ENCODE assay signal across 8 cellular contexts in genomic region chr2:159895258-159896209, GRCh38. TPM values are rescaled to one million over a fixed set of nuclear protein-coding genes. Genes with fewer than 3 reads are reported as not detected.
A peak's percentile ranks its signal among the peaks of the same experiment; 100 is the strongest.
DNase-seq lines count a peak whose midpoint lies in the region; ATAC-seq and TF ChIP-seq lines count a peak whose summit lies in the region.

No MANE protein-coding gene starts in this region.

- H3K27me3 ChIP-seq in osteoblast (ENCODE audit: insufficient read depth, low read length): peaks cover 43% of the 10 kb centered on the region

- no peak overlapping the region for H3K4me3 ChIP-seq in osteoblast (ENCODE audit: insufficient read depth, low read length)

- peak; percentile 51 for ATAC-seq in GM21619 (IDR thresholded peaks at IDR 0.05; ENCODE audit: unreplicated experiment)
- peak; percentile 53 for ATAC-seq in HG03565 (IDR thresholded peaks at IDR 0.05; ENCODE audit: unreplicated experiment)

- H3K9me3 ChIP-seq in osteoblast (ENCODE audit: low read depth, low read length): no peaks in the 10 kb centered on the region

- no peak overlapping the region for H2AFZ ChIP-seq in osteoblast (ENCODE audit: low read length)

- TF ChIP-seq CTCF in osteoblast (IDR thresholded peaks at IDR 0.05; ENCODE audit: extremely low read depth, low read depth, low read length) (no peak), CD14-positive monocyte (IDR thresholded peaks at IDR 0.05) (no peak)

- H3K4me2 ChIP-seq in osteoblast (ENCODE audit: insufficient read depth, low read length): no peak overlapping the region

- no peaks in the 10 kb centered on the region for H4K20me1 ChIP-seq in osteoblast (ENCODE audit: insufficient read depth, low read length)

- H3K79me2 ChIP-seq in osteoblast (ENCODE audit: insufficient read depth, low read length): no peaks in the 10 kb centered on the region

- peaks cover 32% of the 10 kb centered on the region for H3K4me1 Mint-ChIP-seq in activated CD4-positive, alpha-beta T cell treated with anti-CD3 and anti-CD28 coated beads, Interleukin-2, amount 10 ng/mL, durations not matched to agents 24 days and 14 days
- H3K4me1 Mint-ChIP-seq in CD14-positive monocyte: peaks cover 34% of the 10 kb centered on the region

- H3K4me3 Mint-ChIP-seq in activated CD4-positive, alpha-beta T cell treated with anti-CD3 and anti-CD28 coated beads, Interleukin-2, amount 10 ng/mL, durations not matched to agents 24 days and 14 days: no peak overlapping the region
- H3K4me3 Mint-ChIP-seq in CD14-positive monocyte: no peak overlapping the region

- peak overlapping the region; percentile 78 for H3K27ac Mint-ChIP-seq in activated CD4-positive, alpha-beta T cell treated with anti-CD3 and anti-CD28 coated beads, Interleukin-2, amount 10 ng/mL, durations not matched to agents 24 days and 14 days
- H3K27ac Mint-ChIP-seq in CD14-positive monocyte: no peak overlapping the region

- H3K36me3 Mint-ChIP-seq in activated CD4-positive, alpha-beta T cell treated with anti-CD3 and anti-CD28 coated beads, Interleukin-2, amount 10 ng/mL, durations not matched to agents 24 days and 14 days (ENCODE audit: low read depth): peaks cover 30% of the 10 kb centered on the region
- peaks cover 27 to 34% of the 10 kb centered on the region in 2 donors for H3K36me3 Mint-ChIP-seq in CD14-positive monocyte

- no peaks in the 10 kb centered on the region for H3K4me1 ChIP-seq in osteoblast (ENCODE audit: insufficient read depth, low read length)

- H3K27ac ChIP-seq in osteoblast (ENCODE audit: low read depth, low read length): no peak overlapping the region

- H3K36me3 ChIP-seq in osteoblast (ENCODE audit: insufficient read depth, low read length): no peaks in the 10 kb centered on the region

- H3K9me3 Mint-ChIP-seq in activated CD4-positive, alpha-beta T cell treated with anti-CD3 and anti-CD28 coated beads, Interleukin-2, amount 10 ng/mL, durations not matched to agents 24 days and 14 days: no peaks in the 10 kb centered on the region
- no peaks in the 10 kb centered on the region for H3K9me3 Mint-ChIP-seq in CD14-positive monocyte

- intact Hi-C loops in activated CD4-positive, alpha-beta T cell treated with anti-CD3 and anti-CD28 coated beads, Interleukin-2, amount 10 ng/mL, durations not matched to agents 24 days and 14 days (cut with micrococcal nuclease): loop anchor here (1.0 to 10.0 kb wide), 6 partner anchors 8 to 611 kb away; partner anchors contain the start of gene WDSUB1
- intact Hi-C loops in CD14-positive monocyte (cut with micrococcal nuclease): no loop called here

- no peak for DNase-seq in activated CD4-positive, alpha-beta T cell treated with anti-CD3 and anti-CD28 coated beads, Interleukin-2, amount 10 ng/mL, durations not matched to agents 24 days and 14 days
- DNase-seq in activated CD4-positive, alpha-beta T cell treated with anti-CD3 and anti-CD28 coated beads for 4 hours: no peak
- DNase-seq in osteoblast (ENCODE audit: insufficient read length, low spot score, missing footprints) (peak; percentile 81), CD14-positive monocyte (ENCODE audit: low spot score) (no peak), NCI-H187 (lab: John Stamatoyannopoulos, UW) (no peak), SKM-1 treated with dmso at 0.1 percent for 144 hours (lab: John Stamatoyannopoulos, UW; ENCODE audit: unreplicated experiment) (no peak)

- no peaks in the 10 kb centered on the region for H3K27me3 Mint-ChIP-seq in activated CD4-positive, alpha-beta T cell treated with anti-CD3 and anti-CD28 coated beads, Interleukin-2, amount 10 ng/mL, durations not matched to agents 24 days and 14 days
- H3K27me3 Mint-ChIP-seq in CD14-positive monocyte (ENCODE audit: low read depth in 3 of 3): no peaks in the 10 kb centered on the region

RNA-seq across cellular contexts. Expression of gene LY75, which starts 9.0 kb away (rescaled TPM):
- total RNA-seq in activated CD4-positive, alpha-beta T cell treated with anti-CD3 and anti-CD28 coated beads, Interleukin-2, amount 10 ng/mL, durations not matched to agents 24 days and 14 days: 52.8 and 56.4 TPM in 2 replicates
- total RNA-seq in osteoblast: 4.4 and 5.1 TPM in 2 replicates
- 10 to 100 TPM in 1 of 2 donors, 1 to 10 TPM in 1; 8.2 to 15.4 TPM for polyA plus RNA-seq in CD14-positive monocyte
